7 cellular contexts compared by ENCODE assay signal in the genomic region with DNA sequence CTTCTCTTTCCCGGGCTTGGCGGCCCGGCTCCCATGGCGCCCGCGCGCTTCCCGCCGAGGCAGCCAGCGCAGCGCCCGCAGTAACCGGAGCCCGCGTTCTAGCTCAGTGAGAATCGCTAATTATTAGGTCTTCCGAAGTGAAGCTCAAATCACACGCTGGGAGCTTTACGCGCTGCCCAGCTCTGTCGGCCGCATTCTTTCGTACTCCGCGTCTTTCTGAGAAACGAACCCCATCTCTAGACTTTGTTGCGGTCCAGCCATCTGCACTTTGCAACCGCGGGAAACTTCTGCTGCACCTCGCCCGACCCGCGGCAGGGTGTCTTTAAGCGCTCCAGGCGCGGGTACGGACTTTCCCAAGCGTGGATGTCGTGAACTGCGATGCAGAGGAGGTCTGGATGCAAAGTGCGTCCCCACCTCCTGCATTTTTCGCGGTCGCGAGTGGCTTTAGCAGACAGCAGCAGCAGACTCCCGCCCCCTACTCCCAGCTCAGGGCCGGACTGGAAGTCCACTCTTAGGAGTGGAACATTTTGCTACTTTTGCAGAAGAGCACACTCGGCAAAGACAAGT. TPM values are rescaled to one million over a fixed set of nuclear protein-coding genes. Genes with fewer than 3 reads are reported as not detected.
A peak's percentile ranks its signal among the peaks of the same experiment; 100 is the strongest.
DNase-seq lines count a peak whose midpoint lies in the region; ATAC-seq, FAIRE-seq and TF ChIP-seq lines count a peak whose summit lies in the region.

No MANE protein-coding gene starts in this region.

- ATAC-seq in HG02852 (IDR thresholded peaks at IDR 0.05; ENCODE audit: unreplicated experiment): no peak
- no peak for ATAC-seq in HG03565 (IDR thresholded peaks at IDR 0.05; ENCODE audit: unreplicated experiment)

- DNase-seq in D721Med (ENCODE audit: insufficient read length, low spot score): peak; percentile 18
- DNase-seq in chondrocyte (ENCODE audit: low spot score): no peak
- DNase-seq in neural progenitor cell (ENCODE audit: low spot score): peak; percentile 86
- DNase-seq in small intestine: no peak

- H3K4me3 ChIP-seq in HUES48 (ENCODE audit: low read depth, low read length) (peak overlapping the region; percentile 61), neural progenitor cell (peak overlapping the region; percentile 91), small intestine (ENCODE audit: low read depth in 1 of 2, low read length in 2 of 2) (peak overlapping the region in 1 of 2 donors; percentile 16)

- peak overlapping the region; percentile 41 for H3K4me3 Mint-ChIP-seq in chondrocyte (ENCODE audit: unreplicated experiment)
- H3K4me3 Mint-ChIP-seq in neural progenitor cell: peak overlapping the region; percentile 91

- 2 to 3% (median 2%) methylated on average over 47 to 48 of the region's 48 CpGs for WGBS in small intestine, 3 donors

- H3K4me1 ChIP-seq in HUES48 (ENCODE audit: control insufficient read depth, insufficient read depth, low read length) (peaks cover 70% of the 10 kb centered on the region), neural progenitor cell (peaks cover 81% of the 10 kb centered on the region), small intestine (ENCODE audit: control insufficient read depth in 2 of 2, insufficient read depth in 1 of 2, low read depth in 1 of 2, low read length in 1 of 2) (peaks cover 0 to 18% of the 10 kb centered on the region in 2 donors)

- no peaks in the 10 kb centered on the region for H3K9me3 ChIP-seq in HUES48 (ENCODE audit: control insufficient read depth, insufficient read depth, low read length)
- H3K9me3 ChIP-seq in neural progenitor cell (ENCODE audit: low read depth): no peaks in the 10 kb centered on the region
- no peaks in the 10 kb centered on the region for H3K9me3 ChIP-seq in small intestine (ENCODE audit: control insufficient read depth, low read depth)

- H3K4me2 ChIP-seq in neural progenitor cell: peak overlapping the region; percentile 98

- H3K27me3 Mint-ChIP-seq in chondrocyte (ENCODE audit: low read depth) (peaks cover 71% of the 10 kb centered on the region), neural progenitor cell (ENCODE audit: insufficient read depth, low read depth) (peaks cover 73% of the 10 kb centered on the region)

- H4K20me1 ChIP-seq in neural progenitor cell (ENCODE audit: low read depth): peaks cover 38% of the 10 kb centered on the region

- H3K9ac ChIP-seq in HUES48 (ENCODE audit: low read depth, low read length) (no peak overlapping the region), neural progenitor cell (no peak overlapping the region)

- H3K36me3 ChIP-seq in HUES48 (ENCODE audit: control insufficient read depth, insufficient read depth, low read length) (no peaks in the 10 kb centered on the region), neural progenitor cell (no peaks in the 10 kb centered on the region), small intestine (ENCODE audit: control insufficient read depth in 2 of 2, insufficient read depth in 2 of 2, low read length in 2 of 2) (no peaks in the 10 kb centered on the region)

- H2AFZ ChIP-seq in neural progenitor cell (replicated peaks): peak overlapping the region; percentile 27

- no peaks in the 10 kb centered on the region for H3K79me2 ChIP-seq in neural progenitor cell (ENCODE audit: low read depth)

- peaks cover 100% of the 10 kb centered on the region for H3K27me3 ChIP-seq in HUES48 (ENCODE audit: control insufficient read depth, insufficient read depth, low read length)
- H3K27me3 ChIP-seq in neural progenitor cell: peaks cover 97% of the 10 kb centered on the region
- peaks cover 0 to 72% of the 10 kb centered on the region in 2 donors for H3K27me3 ChIP-seq in small intestine (ENCODE audit: control insufficient read depth in 2 of 2, insufficient read depth in 2 of 2, low read length in 2 of 2)

- FAIRE-seq in D721Med (lab: Jason Lieb, UNC): no peak
- no peak for FAIRE-seq in small intestine (lab: Jason Lieb, UNC)

- H3F3A ChIP-seq in neural progenitor cell (ENCODE audit: low read depth): peaks cover 92% of the 10 kb centered on the region

- no peak overlapping the region for H3K27ac Mint-ChIP-seq in chondrocyte (ENCODE audit: unreplicated experiment)
- no peak overlapping the region for H3K27ac Mint-ChIP-seq in neural progenitor cell

- H3K27ac ChIP-seq in HUES48 (ENCODE audit: low read depth, low read length) (no peak overlapping the region), neural progenitor cell (no peak overlapping the region), small intestine (ENCODE audit: low read depth in 1 of 2, low read length in 1 of 2) (no peak overlapping the region)

- H3K4me1 Mint-ChIP-seq in chondrocyte (ENCODE audit: low read depth) (peaks cover 23% of the 10 kb centered on the region), neural progenitor cell (peaks cover 45% of the 10 kb centered on the region)

- no peaks in the 10 kb centered on the region for H3K36me3 Mint-ChIP-seq in chondrocyte (ENCODE audit: low read depth)
- H3K36me3 Mint-ChIP-seq in neural progenitor cell: peaks cover 2% of the 10 kb centered on the region

- TF ChIP-seq CTCF in D721Med (IDR thresholded peaks at IDR 0.05; ENCODE audit: insufficient read depth, missing control alignments) (no peak), chondrocyte (IDR thresholded peaks at IDR 0.05) (no peak), neural progenitor cell (IDR thresholded peaks at IDR 0.05) (no peak)

- H3K9me3 Mint-ChIP-seq in chondrocyte (ENCODE audit: low read depth) (no peaks in the 10 kb centered on the region), neural progenitor cell (no peaks in the 10 kb centered on the region)

RNA-seq across cellular contexts. Expression of gene PAX6, which starts 6.0 kb away (rescaled TPM):
- not detected in 3 replicates for total RNA-seq in chondrocyte
- 190 and 215 TPM in 2 replicates for total RNA-seq in neural progenitor cell (ENCODE audit: low replicate concordance)
- 1 to 10 TPM in 1 of 3 donors, under 1 TPM in 2; 0.88 to 1.4 (median 0.89) TPM for polyA plus RNA-seq in small intestine

Comparison
In these comparisons a context has a peak if more than half of its experiments do, and no peak if none do; other contexts are left out.
1. DNase-seq: peak in D721Med (single experiment) and neural progenitor cell (single experiment); none in chondrocyte (single experiment) and small intestine (single experiment).
2. RNA of gene PAX6, which starts 6.0 kb away (total RNA-seq): 190 to 215 TPM in neural progenitor cell; not detected in chondrocyte; every median in the first group is over 100 times any median in the second.